6 cellular contexts compared by ENCODE assay signal in the genomic region with DNA sequence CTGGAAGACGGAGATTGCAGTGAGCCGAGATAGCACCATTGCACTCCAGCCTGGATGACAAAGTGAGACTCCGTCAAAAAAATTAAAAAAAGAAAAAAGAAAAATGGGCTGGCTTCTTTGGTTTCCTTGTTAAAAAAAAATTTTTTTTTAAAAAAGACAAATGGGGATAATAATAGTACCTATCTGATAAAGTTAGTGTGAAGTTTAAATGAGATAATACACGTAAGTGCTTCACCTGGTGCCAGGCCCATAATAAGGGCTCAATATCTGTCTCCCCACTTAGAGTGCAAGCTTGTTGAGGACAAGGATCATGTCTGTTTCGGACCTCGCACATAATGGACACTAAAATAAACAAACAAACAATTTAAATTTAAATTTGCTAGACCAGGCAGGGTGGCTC. TPM values are rescaled to one million over a fixed set of nuclear protein-coding genes. Genes with fewer than 3 reads are reported as not detected.
"Had no signal": no experiment of that assay in that cellular context is flagged by ENCODE, and none has a peak within 500 bp of the region (broad histone marks: within the 10 kb centered on the region; RNA-seq: fewer than 3 reads in every experiment).

No MANE protein-coding gene starts in this region.

- H3K27ac ChIP-seq: HL-60 had no signal

- H3K4me3 Mint-ChIP-seq: IgD-negative memory B cell had no signal

- DNase-seq: IMR-90, KBM-7, KG1 had no signal

- H3K4me3 ChIP-seq: K562 had no signal

- H3K27ac Mint-ChIP-seq: IgD-negative memory B cell had no signal

- H3K36me3 Mint-ChIP-seq: IgD-negative memory B cell had no signal

- H3K9me3 Mint-ChIP-seq: IgD-negative memory B cell had no signal

- H3K4me1 Mint-ChIP-seq: IgD-negative memory B cell had no signal

RNA-seq across cellular contexts. Expression of a gene that starts 30.0 kb away (rescaled TPM):
- polyA plus RNA-seq: IgD-negative memory B cell had no signal
